ENCODE assay signal across 24 cellular contexts in genomic region chr9:24073237-24073636, GRCh38.
"Had no signal": no experiment of that assay in that cellular context is flagged by ENCODE, and none has a peak within 500 bp of the region (broad histone marks: within the 10 kb centered on the region; RNA-seq: fewer than 3 reads in every experiment).

No MANE protein-coding gene starts in this region.

- H3K36me3 ChIP-seq: ascending aorta, cardiac muscle cell, SJSA1 had no signal

- H3K27ac ChIP-seq: ascending aorta, cardiac muscle cell, SJSA1 had no signal

- H3K4me2 ChIP-seq: SK-N-SH had no signal

- H3K27me3 ChIP-seq: ascending aorta, cardiac muscle cell, SJSA1 had no signal

- H3K4me3 ChIP-seq: ascending aorta, cardiac muscle cell, SJSA1 had no signal

- H3K9me2 ChIP-seq: SK-N-SH had no signal

- H3K9me3 ChIP-seq: ascending aorta, SJSA1, SK-N-SH had no signal

- H3K4me1 ChIP-seq: ascending aorta, SJSA1 had no signal

- H3K9ac ChIP-seq: SK-N-SH had no signal

- DNase-seq: activated CD4-positive, alpha-beta T cell treated with anti-CD3 and anti-CD28 coated beads for 36 hours; activated CD4-positive, alpha-beta T cell treated with anti-CD3 and anti-CD28 coated beads, Interleukin-2, amount 10 ng/mL, durations not matched to agents 7 days and 5 days; activated CD4-positive, alpha-beta T cell treated with anti-CD3 and anti-CD28 coated beads, Interleukin-2, amount 50 U/mL, for 48 hours; activated CD8-positive, alpha-beta T cell treated with anti-CD3 and anti-CD28 coated beads, Interleukin-2, amount 10 ng/mL, durations not matched to agents 7 days and 5 days; activated gamma-delta T cell; activated naive CD4-positive, alpha-beta T cell treated with Interleukin-2 at 50 U/mL for 16 hours; activated naive CD8-positive, alpha-beta T cell treated with anti-CD3 and anti-CD28 coated beads, Interleukin-2, amount 10 ng/mL, durations not matched to agents 7 days and 5 days; activated T-cell treated with anti-CD3 and anti-CD28 coated beads, Interleukin-2, amount 50 U/mL, for 24 hours; amygdala; Karpas-422; KBM-7; NCI-H1105; NCI-H1436; NCI-H1694; NCI-H2029; NCI-H2171 treated with DMSO at 0.1 percent for 48 hours; NCI-H2227 treated with DMSO at 0.1 percent for 48 hours; NCI-H446; NCI-H524; SHP77; SK-N-SH had no signal
